In the genomic region with DNA sequence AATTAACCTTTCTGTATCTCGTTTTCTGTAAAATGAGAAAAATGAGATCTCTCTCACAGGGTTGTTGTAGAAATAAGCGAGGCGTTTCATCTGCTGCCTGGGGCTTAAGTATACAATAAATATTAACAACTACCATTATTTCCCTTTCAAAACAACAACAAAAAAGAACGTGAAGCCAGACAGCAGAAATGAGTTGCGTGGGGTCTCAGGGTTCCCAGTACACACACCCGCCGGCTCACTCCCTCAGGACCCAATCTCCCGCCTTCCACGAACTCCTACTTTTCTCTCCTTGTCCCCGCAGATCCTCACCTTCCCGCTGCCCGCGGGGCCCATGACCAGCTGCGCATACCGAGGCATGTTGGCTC, we compare ENCODE assay signal across 8 cellular contexts. TPM values are rescaled to one million over a fixed set of nuclear protein-coding genes. Genes with fewer than 3 reads are reported as not detected.
A peak's percentile ranks its signal among the peaks of the same experiment; 100 is the strongest.
DNase-seq lines count a peak whose midpoint lies in the region; ATAC-seq, FAIRE-seq and TF ChIP-seq lines count a peak whose summit lies in the region.

No MANE protein-coding gene starts in this region.

- H3K4me1 ChIP-seq in left ventricle myocardium inferior, result peaks cover 33% of the 10 kb centered on the region
- H3K4me1 ChIP-seq in mucosa of descending colon (ENCODE audit: low read depth), result peaks cover 19% of the 10 kb centered on the region

- H3K36me3 ChIP-seq in left ventricle myocardium inferior (peaks cover 21% of the 10 kb centered on the region), bronchial epithelial cell (ENCODE audit: control insufficient read depth, insufficient read depth, low read length) (peaks cover 2% of the 10 kb centered on the region), mucosa of descending colon (ENCODE audit: low read depth) (no peaks in the 10 kb centered on the region)

- FAIRE-seq in bronchial epithelial cell (lab: Jason Lieb, UNC), result no peak

- TF ChIP-seq CTCF in left ventricle myocardium inferior (IDR thresholded peaks at IDR 0.05; ENCODE audit: borderline replicate concordance) (no peak), bronchial epithelial cell (IDR thresholded peaks at IDR 0.05; ENCODE audit: insufficient read depth, low read length, severe bottlenecking) (no peak), mucosa of descending colon (IDR thresholded peaks at IDR 0.05) (no peak)

- DNase-seq in left ventricle myocardium inferior (no peak), left ventricle myocardium superior (no peak), bronchial epithelial cell (ENCODE audit: low read depth) (no peak), mucosa of descending colon (no peak), dedifferentiated amniotic fluid mesenchymal stem cell (ENCODE audit: extremely low spot score) (no peak), amniotic stem cell (lab: John Stamatoyannopoulos, UW) (no peak), NCI-H446 treated with DMSO at 0.1 percent for 48 hours (lab: John Stamatoyannopoulos, UW) (no peak)

- no peak for ATAC-seq in left ventricle myocardium superior
- ATAC-seq in mucosa of descending colon, result no peak
- no peak for ATAC-seq in HG03439 (IDR thresholded peaks at IDR 0.05; ENCODE audit: unreplicated experiment)

- H3K27ac ChIP-seq in left ventricle myocardium inferior (replicated peaks), result peak overlapping the region; percentile 97

- H3K27me3 ChIP-seq in left ventricle myocardium inferior (ENCODE audit: low read depth) (no peaks in the 10 kb centered on the region), bronchial epithelial cell (ENCODE audit: control insufficient read depth, insufficient read depth, low read length) (no peaks in the 10 kb centered on the region)

- intact Hi-C loops in left ventricle myocardium inferior (cut with micrococcal nuclease) (no loop called here), left ventricle myocardium superior (cut with micrococcal nuclease) (no loop called here), mucosa of descending colon (cut with DNase I, micrococcal nuclease) (no loop called here)

- H3K4me3 ChIP-seq in left ventricle myocardium inferior, result peak overlapping the region; percentile 93
- H3K4me3 ChIP-seq in bronchial epithelial cell (ENCODE audit: low read depth, low read length), result peak overlapping the region; percentile 74
- peak overlapping the region; percentile 33 for H3K4me3 ChIP-seq in mucosa of descending colon

- no peaks in the 10 kb centered on the region for H3K9me3 ChIP-seq in left ventricle myocardium inferior (replicated peaks)
- H3K9me3 ChIP-seq in mucosa of descending colon, result no peaks in the 10 kb centered on the region

RNA-seq across cellular contexts. Expression of gene GPN3, which starts 0.2 kb away (rescaled TPM):
- total RNA-seq in left ventricle myocardium inferior (29.3 TPM), left ventricle myocardium superior (27.5 TPM), bronchial epithelial cell (16.6 and 19.7 TPM in 2 replicates), mucosa of descending colon (10 to 100 TPM in 2 of 3 donors, 1 to 10 TPM in 1; 9.0 to 15.8 (median 12.4) TPM)

RNA-seq across cellular contexts. Expression of gene FAM216A, which starts 0.8 kb away (rescaled TPM):
- total RNA-seq in left ventricle myocardium inferior (4.2 TPM), left ventricle myocardium superior (3.8 TPM), bronchial epithelial cell (1.9 and 3.9 TPM in 2 replicates), mucosa of descending colon (1 to 10 TPM in 2 of 3 donors, not detected in 1; 1.9 to 4.4 TPM)

RNA-seq across cellular contexts. Expression of gene ARPC3, which starts 17.7 kb away (rescaled TPM):
- total RNA-seq in left ventricle myocardium inferior (84.5 TPM), left ventricle myocardium superior (82.3 TPM), bronchial epithelial cell (204 and 210 TPM in 2 replicates), mucosa of descending colon (100 to 1,000 TPM; 174 to 277 (median 265) TPM)

RNA-seq across cellular contexts. Expression of gene VPS29, which starts 34.1 kb away (rescaled TPM):
- total RNA-seq in left ventricle myocardium inferior (91.1 TPM), left ventricle myocardium superior (94.1 TPM), bronchial epithelial cell (46.5 and 55.3 TPM in 2 replicates), mucosa of descending colon (100 to 1,000 TPM in 2 of 3 donors, 10 to 100 TPM in 1; 99.5 to 127 (median 121) TPM)

RNA-seq across cellular contexts. Expression of gene RAD9B, which starts 34.3 kb away (rescaled TPM):
- total RNA-seq in left ventricle myocardium inferior (0.63 TPM), left ventricle myocardium superior (0.62 TPM), bronchial epithelial cell (0.26 TPM in 2 replicates), mucosa of descending colon (1 to 10 TPM in 1 of 3 donors, under 1 TPM in 2; 0.26 to 1.6 (median 0.53) TPM)

Comparison
In these comparisons a context has a peak if more than half of its experiments do, and no peak if none do; other contexts are left out.
1. H3K4me3 ChIP-seq: peak in every context shown above with its lines; median percentile 93 in left ventricle myocardium inferior; 74 in bronchial epithelial cell; 33 in mucosa of descending colon.